26 cellular contexts compared by ENCODE assay signal in genomic region chr20:4837760-4838159, GRCh38.
"Had no signal": no experiment of that assay in that cellular context is flagged by ENCODE, and none has a peak within 500 bp of the region (broad histone marks: within the 10 kb centered on the region; RNA-seq: fewer than 3 reads in every experiment).

No MANE protein-coding gene starts in this region.

- H3K9me3 Mint-ChIP-seq: effector memory CD8-positive, alpha-beta T cell had no signal

- H3K27ac ChIP-seq: gastrocnemius medialis, hepatocyte, left lung, ovary, right lobe of liver, thoracic aorta, tibial nerve, upper lobe of right lung had no signal

- H3K36me3 Mint-ChIP-seq: naive thymus-derived CD8-positive, alpha-beta T cell had no signal

- H3K4me1 ChIP-seq: gastrocnemius medialis, right lobe of liver had no signal

- H3K9me3 ChIP-seq: gastrocnemius medialis, left lung, ovary, right lobe of liver, thoracic aorta, upper lobe of right lung, vagina had no signal

- H3K27me3 ChIP-seq: hepatocyte, left lung, ovary, right lobe of liver, tibial nerve, upper lobe of right lung, vagina had no signal

- H3K4me3 ChIP-seq: gastrocnemius medialis, hepatocyte, left lung, ovary, right lobe of liver, smooth muscle cell, thoracic aorta, tibial nerve, upper lobe of right lung, vagina had no signal

- DNase-seq: cerebellar nuclear complex; cortex of kidney; effector memory CD8-positive, alpha-beta T cell; gastrocnemius medialis; left cardiac atrium; left lung; mesendoderm; naive thymus-derived CD8-positive, alpha-beta T cell; occipital lobe; ovary; posterior cingulate gyrus; retina; stimulated activated CD4-positive, alpha-beta T cell treated with anti-CD3 and anti-CD28 coated beads, Interleukin-12 subunit alpha, Interleukin-12 subunit beta, amount 100 ng/mL, for 4 hours; stimulated activated CD4-positive, alpha-beta T cell treated with anti-CD3 and anti-CD28 coated beads, Interleukin-1b, Interleukin-23, amount 100 ng/mL, for 48 hours; stimulated activated CD4-positive, alpha-beta T cell treated with anti-CD3 and anti-CD28 coated beads, Interleukin-4, amount 100 ng/mL, for 1 hour; stimulated activated naive CD8-positive, alpha-beta T cell treated with anti-CD3 and anti-CD28 coated beads, Interleukin-15, Interleukin-2, amounts not matched to agents 100 U/mL and 50 U/mL, for 24 hours; substantia nigra; upper lobe of right lung had no signal

- H3K36me3 ChIP-seq: gastrocnemius medialis, left lung, ovary, right lobe of liver, thoracic aorta, tibial nerve, upper lobe of right lung, vagina had no signal

- H3K27ac Mint-ChIP-seq: stimulated activated memory B cell treated with anti-CD40 and anti-IgM and Interleukin-4, amounts not matched to agents 10 μg/mL and 1 μg/mL and 100 μg/mL, for 72 hours had no signal

- FAIRE-seq: islet of Langerhans had no signal

- ATAC-seq: effector memory CD8-positive, alpha-beta T cell; naive thymus-derived CD8-positive, alpha-beta T cell; stimulated activated memory B cell treated with anti-CD40 and anti-IgM and Interleukin-4, amounts not matched to agents 10 μg/mL and 1 μg/mL and 100 μg/mL, for 72 hours; stimulated activated naive CD8-positive, alpha-beta T cell treated with anti-CD3 and anti-CD28 coated beads, Interleukin-15, Interleukin-2, amounts not matched to agents 100 U/mL and 50 U/mL, for 24 hours; upper lobe of right lung had no signal

- H3K27me3 Mint-ChIP-seq: stimulated activated memory B cell treated with anti-CD40 and anti-IgM and Interleukin-4, amounts not matched to agents 10 μg/mL and 1 μg/mL and 100 μg/mL, for 72 hours had no signal

- H3K4me3 Mint-ChIP-seq: effector memory CD8-positive, alpha-beta T cell; naive thymus-derived CD8-positive, alpha-beta T cell; stimulated activated memory B cell treated with anti-CD40 and anti-IgM and Interleukin-4, amounts not matched to agents 10 μg/mL and 1 μg/mL and 100 μg/mL, for 72 hours had no signal
